4 cellular contexts compared by ENCODE assay signal in the genomic region with DNA sequence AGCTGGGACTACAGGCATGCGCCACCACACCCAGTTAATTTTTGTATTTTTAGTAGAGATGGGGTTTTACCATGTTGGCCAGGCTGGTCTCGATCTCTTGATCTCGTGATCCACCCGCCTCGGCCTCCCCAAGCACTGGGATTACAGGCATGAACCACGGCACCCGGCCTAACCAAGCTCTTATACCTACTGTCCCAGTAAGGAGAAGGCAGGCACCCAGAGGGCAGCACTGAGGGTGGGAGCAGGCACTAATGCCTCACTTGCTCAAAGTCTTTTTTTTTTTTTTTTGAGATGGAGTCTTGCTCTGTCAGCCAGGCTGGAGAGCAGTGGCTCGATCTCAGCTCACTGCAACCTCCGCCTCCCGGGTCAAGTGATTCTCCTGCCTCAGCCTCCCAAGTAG. TPM values are rescaled to one million over a fixed set of nuclear protein-coding genes. Genes with fewer than 3 reads are reported as not detected.
"Had no signal": no experiment of that assay in that cellular context is flagged by ENCODE, and none has a peak within 500 bp of the region (broad histone marks: within the 10 kb centered on the region; RNA-seq: fewer than 3 reads in every experiment).

No MANE protein-coding gene starts in this region.

RNA-seq across cellular contexts. Expression of gene LMOD1, which starts 6.0 kb away (rescaled TPM):
- total RNA-seq: foreskin keratinocyte; lung microvascular endothelial cell; naive thymus-derived CD4-positive, alpha-beta T cell had no signal
- polyA plus RNA-seq: foreskin keratinocyte; naive thymus-derived CD4-positive, alpha-beta T cell; neural cell had no signal

RNA-seq across cellular contexts. Expression of gene SHISA4, which starts 51.6 kb away (rescaled TPM):
- polyA plus RNA-seq: naive thymus-derived CD4-positive, alpha-beta T cell had no signal
